Comparison of ENCODE assay signal across 1 cellular context in the genomic region with DNA sequence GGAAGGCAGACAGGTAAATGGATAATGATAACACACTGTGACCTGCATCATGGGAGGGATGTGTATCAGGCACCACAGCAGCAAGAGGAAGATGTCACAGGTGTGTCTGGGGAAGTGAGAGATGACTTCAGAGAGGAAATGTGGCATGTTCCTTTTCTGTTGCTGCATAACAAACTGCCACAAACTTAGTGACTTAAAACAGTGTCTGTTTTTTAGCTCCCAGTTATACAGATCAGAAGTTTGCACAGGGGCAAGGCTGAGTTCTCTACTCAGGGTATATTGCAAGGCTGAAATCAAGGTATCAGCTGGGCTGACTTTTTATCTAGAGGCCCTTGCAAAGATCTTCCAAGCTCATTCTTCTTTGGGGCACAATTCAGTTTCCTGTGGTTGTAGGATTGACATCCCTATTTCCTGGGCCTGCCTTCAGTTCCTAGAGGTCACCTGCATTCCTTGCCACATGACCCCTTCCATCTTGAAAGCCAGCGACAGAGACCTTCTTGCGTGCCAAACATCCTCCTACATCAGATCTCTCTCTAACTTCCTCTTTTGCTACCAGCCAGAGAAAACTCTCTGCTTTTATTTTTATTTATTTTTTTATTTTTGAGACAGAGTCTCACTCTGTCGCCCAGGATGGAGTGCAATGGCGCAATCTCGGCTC.
TF ChIP-seq lines count a peak whose summit lies in the region.

No MANE protein-coding gene starts in this region.

TF ChIP-seq in GM12878, 131 proteins besides CTCF, POLR2A, EP300 and RAD21 (continues in another document):
- TF ChIP-seq, protein P1, sequence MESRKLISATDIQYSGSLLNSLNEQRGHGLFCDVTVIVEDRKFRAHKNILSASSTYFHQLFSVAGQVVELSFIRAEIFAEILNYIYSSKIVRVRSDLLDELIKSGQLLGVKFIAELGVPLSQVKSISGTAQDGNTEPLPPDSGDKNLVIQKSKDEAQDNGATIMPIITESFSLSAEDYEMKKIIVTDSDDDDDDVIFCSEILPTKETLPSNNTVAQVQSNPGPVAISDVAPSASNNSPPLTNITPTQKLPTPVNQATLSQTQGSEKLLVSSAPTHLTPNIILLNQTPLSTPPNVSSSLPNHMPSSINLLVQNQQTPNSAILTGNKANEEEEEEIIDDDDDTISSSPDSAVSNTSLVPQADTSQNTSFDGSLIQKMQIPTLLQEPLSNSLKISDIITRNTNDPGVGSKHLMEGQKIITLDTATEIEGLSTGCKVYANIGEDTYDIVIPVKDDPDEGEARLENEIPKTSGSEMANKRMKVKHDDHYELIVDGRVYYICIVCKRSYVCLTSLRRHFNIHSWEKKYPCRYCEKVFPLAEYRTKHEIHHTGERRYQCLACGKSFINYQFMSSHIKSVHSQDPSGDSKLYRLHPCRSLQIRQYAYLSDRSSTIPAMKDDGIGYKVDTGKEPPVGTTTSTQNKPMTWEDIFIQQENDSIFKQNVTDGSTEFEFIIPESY (IDR thresholded peaks at IDR 0.05), result no peak
- TF ChIP-seq, protein P2, sequence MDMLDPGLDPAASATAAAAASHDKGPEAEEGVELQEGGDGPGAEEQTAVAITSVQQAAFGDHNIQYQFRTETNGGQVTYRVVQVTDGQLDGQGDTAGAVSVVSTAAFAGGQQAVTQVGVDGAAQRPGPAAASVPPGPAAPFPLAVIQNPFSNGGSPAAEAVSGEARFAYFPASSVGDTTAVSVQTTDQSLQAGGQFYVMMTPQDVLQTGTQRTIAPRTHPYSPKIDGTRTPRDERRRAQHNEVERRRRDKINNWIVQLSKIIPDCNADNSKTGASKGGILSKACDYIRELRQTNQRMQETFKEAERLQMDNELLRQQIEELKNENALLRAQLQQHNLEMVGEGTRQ (IDR thresholded peaks at IDR 0.05; ENCODE audit: borderline replicate concordance, low read depth, low read length), result peak; percentile 7; the same call in 1 of the 2 replicates
- TF ChIP-seq EGR1 (IDR thresholded peaks at IDR 0.05; ENCODE audit: borderline replicate concordance in 1 of 2, low read depth in 2 of 2, low read length in 2 of 2) (0 out of 3 replicates have a peak, but pooled peaks of 1 of the 2 experiments have one; percentile 9), ZNF622 (IDR thresholded peaks at IDR 0.05) (no peak), PAX8 (IDR thresholded peaks at IDR 0.05) (no peak), ATF7 (IDR thresholded peaks at IDR 0.05; ENCODE audit: low read depth) (peak; percentile 77), NRF1 (conservative IDR thresholded peaks at IDR 0.05; ENCODE audit: low read depth, low read length) (no peak), SREBF2 (IDR thresholded peaks at IDR 0.05; ENCODE audit: low read length) (no peak), IKZF2 (IDR thresholded peaks at IDR 0.05) (peak in 1 of 2 experiments; percentile 26; a peak in 1 of 4 replicates), YY1 (IDR thresholded peaks at IDR 0.05; ENCODE audit: low read depth, low read length) (peak; percentile 80), TCF12 (IDR thresholded peaks at IDR 0.05; ENCODE audit: low read depth, low read length) (peak; percentile 80; the same call in 1 of the 2 replicates), CHD2 (IDR thresholded peaks at IDR 0.05; ENCODE audit: borderline replicate concordance, low read depth, low read length) (no peak), SMARCA5 (IDR thresholded peaks at IDR 0.05) (peak; percentile 51; the same call in 1 of the 2 replicates), JUNB (IDR thresholded peaks at IDR 0.05) (peak; percentile 59), EED (IDR thresholded peaks at IDR 0.05; ENCODE audit: low read depth) (peak; percentile 59), GABPA (IDR thresholded peaks at IDR 0.05; ENCODE audit: low read depth) (peak; percentile 81), CHD4 (IDR thresholded peaks at IDR 0.05) (no peak), SPI1 (IDR thresholded peaks at IDR 0.05; ENCODE audit: borderline replicate concordance, insufficient read depth, low read depth, low read length) (peak; percentile 73), RUNX3 (IDR thresholded peaks at IDR 0.05; ENCODE audit: low read length) (no peak; the same call in 1 of the 2 replicates), MEF2A (IDR thresholded peaks at IDR 0.05; ENCODE audit: insufficient read depth, low read depth, low read length) (no peak), PML (IDR thresholded peaks at IDR 0.05; ENCODE audit: low read length) (peak; percentile 58; the same call in 1 of the 2 replicates), BHLHE40 (IDR thresholded peaks at IDR 0.05; ENCODE audit: borderline replicate concordance in 1 of 2, low read depth in 2 of 2, low read length in 1 of 2) (peak in 1 of 2 experiments; percentile 24; a peak in 1 of 4 replicates), NR2F1 (conservative IDR thresholded peaks at IDR 0.05) (peak; percentile 42; the same call in 1 of the 2 replicates), CREM (IDR thresholded peaks at IDR 0.05; ENCODE audit: low read depth) (peak; percentile 89), CREB1 (IDR thresholded peaks at IDR 0.05; ENCODE audit: low read depth) (peak; percentile 94), ZSCAN29 (IDR thresholded peaks at IDR 0.05) (no peak), MTA2 (IDR thresholded peaks at IDR 0.05; ENCODE audit: low read depth) (0 out of 2 replicates have a peak, but pooled peaks have one; percentile 22), CBX5 (IDR thresholded peaks at IDR 0.05; ENCODE audit: low read depth) (0 out of 2 replicates have a peak, but pooled peaks have one; percentile 60), TCF3 (IDR thresholded peaks at IDR 0.05; ENCODE audit: borderline replicate concordance, insufficient read depth, low read depth, low read length) (peak; percentile 83), NFIC (IDR thresholded peaks at IDR 0.05; ENCODE audit: low read depth, low read length) (peak; percentile 65)
- TF ChIP-seq, protein P3, sequence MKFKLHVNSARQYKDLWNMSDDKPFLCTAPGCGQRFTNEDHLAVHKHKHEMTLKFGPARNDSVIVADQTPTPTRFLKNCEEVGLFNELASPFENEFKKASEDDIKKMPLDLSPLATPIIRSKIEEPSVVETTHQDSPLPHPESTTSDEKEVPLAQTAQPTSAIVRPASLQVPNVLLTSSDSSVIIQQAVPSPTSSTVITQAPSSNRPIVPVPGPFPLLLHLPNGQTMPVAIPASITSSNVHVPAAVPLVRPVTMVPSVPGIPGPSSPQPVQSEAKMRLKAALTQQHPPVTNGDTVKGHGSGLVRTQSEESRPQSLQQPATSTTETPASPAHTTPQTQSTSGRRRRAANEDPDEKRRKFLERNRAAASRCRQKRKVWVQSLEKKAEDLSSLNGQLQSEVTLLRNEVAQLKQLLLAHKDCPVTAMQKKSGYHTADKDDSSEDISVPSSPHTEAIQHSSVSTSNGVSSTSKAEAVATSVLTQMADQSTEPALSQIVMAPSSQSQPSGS (IDR thresholded peaks at IDR 0.05; ENCODE audit: low read length), result peak; percentile 70; the same call in 1 of the 2 replicates
- TF ChIP-seq, protein P4, sequence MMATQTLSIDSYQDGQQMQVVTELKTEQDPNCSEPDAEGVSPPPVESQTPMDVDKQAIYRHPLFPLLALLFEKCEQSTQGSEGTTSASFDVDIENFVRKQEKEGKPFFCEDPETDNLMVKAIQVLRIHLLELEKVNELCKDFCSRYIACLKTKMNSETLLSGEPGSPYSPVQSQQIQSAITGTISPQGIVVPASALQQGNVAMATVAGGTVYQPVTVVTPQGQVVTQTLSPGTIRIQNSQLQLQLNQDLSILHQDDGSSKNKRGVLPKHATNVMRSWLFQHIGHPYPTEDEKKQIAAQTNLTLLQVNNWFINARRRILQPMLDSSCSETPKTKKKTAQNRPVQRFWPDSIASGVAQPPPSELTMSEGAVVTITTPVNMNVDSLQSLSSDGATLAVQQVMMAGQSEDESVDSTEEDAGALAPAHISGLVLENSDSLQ (IDR thresholded peaks at IDR 0.05), result no peak; the same call in 1 of the 2 replicates
- TF ChIP-seq, protein P5, sequence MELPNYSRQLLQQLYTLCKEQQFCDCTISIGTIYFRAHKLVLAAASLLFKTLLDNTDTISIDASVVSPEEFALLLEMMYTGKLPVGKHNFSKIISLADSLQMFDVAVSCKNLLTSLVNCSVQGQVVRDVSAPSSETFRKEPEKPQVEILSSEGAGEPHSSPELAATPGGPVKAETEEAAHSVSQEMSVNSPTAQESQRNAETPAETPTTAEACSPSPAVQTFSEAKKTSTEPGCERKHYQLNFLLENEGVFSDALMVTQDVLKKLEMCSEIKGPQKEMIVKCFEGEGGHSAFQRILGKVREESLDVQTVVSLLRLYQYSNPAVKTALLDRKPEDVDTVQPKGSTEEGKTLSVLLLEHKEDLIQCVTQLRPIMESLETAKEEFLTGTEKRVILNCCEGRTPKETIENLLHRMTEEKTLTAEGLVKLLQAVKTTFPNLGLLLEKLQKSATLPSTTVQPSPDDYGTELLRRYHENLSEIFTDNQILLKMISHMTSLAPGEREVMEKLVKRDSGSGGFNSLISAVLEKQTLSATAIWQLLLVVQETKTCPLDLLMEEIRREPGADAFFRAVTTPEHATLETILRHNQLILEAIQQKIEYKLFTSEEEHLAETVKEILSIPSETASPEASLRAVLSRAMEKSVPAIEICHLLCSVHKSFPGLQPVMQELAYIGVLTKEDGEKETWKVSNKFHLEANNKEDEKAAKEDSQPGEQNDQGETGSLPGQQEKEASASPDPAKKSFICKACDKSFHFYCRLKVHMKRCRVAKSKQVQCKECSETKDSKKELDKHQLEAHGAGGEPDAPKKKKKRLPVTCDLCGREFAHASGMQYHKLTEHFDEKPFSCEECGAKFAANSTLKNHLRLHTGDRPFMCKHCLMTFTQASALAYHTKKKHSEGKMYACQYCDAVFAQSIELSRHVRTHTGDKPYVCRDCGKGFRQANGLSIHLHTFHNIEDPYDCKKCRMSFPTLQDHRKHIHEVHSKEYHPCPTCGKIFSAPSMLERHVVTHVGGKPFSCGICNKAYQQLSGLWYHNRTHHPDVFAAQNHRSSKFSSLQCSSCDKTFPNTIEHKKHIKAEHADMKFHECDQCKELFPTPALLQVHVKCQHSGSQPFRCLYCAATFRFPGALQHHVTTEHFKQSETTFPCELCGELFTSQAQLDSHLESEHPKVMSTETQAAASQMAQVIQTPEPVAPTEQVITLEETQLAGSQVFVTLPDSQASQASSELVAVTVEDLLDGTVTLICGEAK (IDR thresholded peaks at IDR 0.05; ENCODE audit: borderline replicate concordance), result peak; percentile 49; the same call in 1 of the 2 replicates
- TF ChIP-seq, protein P6, sequence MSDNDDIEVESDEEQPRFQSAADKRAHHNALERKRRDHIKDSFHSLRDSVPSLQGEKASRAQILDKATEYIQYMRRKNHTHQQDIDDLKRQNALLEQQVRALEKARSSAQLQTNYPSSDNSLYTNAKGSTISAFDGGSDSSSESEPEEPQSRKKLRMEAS (IDR thresholded peaks at IDR 0.05; ENCODE audit: low read depth, low read length), result no peak
- TF ChIP-seq, protein P7, sequence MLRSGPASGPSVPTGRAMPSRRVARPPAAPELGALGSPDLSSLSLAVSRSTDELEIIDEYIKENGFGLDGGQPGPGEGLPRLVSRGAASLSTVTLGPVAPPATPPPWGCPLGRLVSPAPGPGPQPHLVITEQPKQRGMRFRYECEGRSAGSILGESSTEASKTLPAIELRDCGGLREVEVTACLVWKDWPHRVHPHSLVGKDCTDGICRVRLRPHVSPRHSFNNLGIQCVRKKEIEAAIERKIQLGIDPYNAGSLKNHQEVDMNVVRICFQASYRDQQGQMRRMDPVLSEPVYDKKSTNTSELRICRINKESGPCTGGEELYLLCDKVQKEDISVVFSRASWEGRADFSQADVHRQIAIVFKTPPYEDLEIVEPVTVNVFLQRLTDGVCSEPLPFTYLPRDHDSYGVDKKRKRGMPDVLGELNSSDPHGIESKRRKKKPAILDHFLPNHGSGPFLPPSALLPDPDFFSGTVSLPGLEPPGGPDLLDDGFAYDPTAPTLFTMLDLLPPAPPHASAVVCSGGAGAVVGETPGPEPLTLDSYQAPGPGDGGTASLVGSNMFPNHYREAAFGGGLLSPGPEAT (IDR thresholded peaks at IDR 0.05; ENCODE audit: low read depth), result peak; percentile 48; the same call in 1 of the 2 replicates
- TF ChIP-seq, protein P8, sequence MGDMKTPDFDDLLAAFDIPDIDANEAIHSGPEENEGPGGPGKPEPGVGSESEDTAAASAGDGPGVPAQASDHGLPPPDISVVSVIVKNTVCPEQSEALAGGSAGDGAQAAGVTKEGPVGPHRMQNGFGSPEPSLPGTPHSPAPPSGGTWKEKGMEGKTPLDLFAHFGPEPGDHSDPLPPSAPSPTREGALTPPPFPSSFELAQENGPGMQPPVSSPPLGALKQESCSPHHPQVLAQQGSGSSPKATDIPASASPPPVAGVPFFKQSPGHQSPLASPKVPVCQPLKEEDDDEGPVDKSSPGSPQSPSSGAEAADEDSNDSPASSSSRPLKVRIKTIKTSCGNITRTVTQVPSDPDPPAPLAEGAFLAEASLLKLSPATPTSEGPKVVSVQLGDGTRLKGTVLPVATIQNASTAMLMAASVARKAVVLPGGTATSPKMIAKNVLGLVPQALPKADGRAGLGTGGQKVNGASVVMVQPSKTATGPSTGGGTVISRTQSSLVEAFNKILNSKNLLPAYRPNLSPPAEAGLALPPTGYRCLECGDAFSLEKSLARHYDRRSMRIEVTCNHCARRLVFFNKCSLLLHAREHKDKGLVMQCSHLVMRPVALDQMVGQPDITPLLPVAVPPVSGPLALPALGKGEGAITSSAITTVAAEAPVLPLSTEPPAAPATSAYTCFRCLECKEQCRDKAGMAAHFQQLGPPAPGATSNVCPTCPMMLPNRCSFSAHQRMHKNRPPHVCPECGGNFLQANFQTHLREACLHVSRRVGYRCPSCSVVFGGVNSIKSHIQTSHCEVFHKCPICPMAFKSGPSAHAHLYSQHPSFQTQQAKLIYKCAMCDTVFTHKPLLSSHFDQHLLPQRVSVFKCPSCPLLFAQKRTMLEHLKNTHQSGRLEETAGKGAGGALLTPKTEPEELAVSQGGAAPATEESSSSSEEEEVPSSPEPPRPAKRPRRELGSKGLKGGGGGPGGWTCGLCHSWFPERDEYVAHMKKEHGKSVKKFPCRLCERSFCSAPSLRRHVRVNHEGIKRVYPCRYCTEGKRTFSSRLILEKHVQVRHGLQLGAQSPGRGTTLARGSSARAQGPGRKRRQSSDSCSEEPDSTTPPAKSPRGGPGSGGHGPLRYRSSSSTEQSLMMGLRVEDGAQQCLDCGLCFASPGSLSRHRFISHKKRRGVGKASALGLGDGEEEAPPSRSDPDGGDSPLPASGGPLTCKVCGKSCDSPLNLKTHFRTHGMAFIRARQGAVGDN (IDR thresholded peaks at IDR 0.05), result no peak
- TF ChIP-seq, protein P9, sequence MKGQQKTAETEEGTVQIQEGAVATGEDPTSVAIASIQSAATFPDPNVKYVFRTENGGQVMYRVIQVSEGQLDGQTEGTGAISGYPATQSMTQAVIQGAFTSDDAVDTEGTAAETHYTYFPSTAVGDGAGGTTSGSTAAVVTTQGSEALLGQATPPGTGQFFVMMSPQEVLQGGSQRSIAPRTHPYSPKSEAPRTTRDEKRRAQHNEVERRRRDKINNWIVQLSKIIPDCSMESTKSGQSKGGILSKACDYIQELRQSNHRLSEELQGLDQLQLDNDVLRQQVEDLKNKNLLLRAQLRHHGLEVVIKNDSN (IDR thresholded peaks at IDR 0.05; ENCODE audit: borderline replicate concordance, extremely low read length, insufficient read depth, low read depth, low read length), result peak; percentile 42
- TF ChIP-seq, protein P10, sequence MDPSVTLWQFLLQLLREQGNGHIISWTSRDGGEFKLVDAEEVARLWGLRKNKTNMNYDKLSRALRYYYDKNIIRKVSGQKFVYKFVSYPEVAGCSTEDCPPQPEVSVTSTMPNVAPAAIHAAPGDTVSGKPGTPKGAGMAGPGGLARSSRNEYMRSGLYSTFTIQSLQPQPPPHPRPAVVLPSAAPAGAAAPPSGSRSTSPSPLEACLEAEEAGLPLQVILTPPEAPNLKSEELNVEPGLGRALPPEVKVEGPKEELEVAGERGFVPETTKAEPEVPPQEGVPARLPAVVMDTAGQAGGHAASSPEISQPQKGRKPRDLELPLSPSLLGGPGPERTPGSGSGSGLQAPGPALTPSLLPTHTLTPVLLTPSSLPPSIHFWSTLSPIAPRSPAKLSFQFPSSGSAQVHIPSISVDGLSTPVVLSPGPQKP (IDR thresholded peaks at IDR 0.05; ENCODE audit: low read depth, low read length), result no peak
